ENCODE assay signal across 20 cellular contexts in the genomic region with DNA sequence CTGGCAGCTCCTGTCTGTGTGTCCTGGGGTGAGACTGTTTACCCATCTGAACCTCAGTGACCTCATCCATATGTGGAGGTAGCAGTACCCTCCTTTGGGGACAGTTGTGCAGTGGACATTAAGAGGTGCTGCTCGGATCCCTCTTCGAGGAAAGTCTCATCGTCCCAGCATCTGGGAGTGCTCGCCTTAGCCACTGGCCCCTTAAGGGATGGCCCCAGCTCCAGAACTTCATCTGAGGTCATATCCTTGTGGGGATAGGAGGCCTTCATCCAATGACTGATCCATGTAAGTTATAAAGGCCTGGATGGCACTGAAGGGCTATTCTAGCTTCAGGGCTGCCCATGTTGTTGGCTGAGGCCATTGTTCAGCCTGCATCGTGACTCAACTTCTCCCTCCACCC.
"Had no signal": no experiment of that assay in that cellular context is flagged by ENCODE, and none has a peak within 500 bp of the region (broad histone marks: within the 10 kb centered on the region; RNA-seq: fewer than 3 reads in every experiment).

No MANE protein-coding gene starts in this region.

- FAIRE-seq: endometrium had no signal

- H3K27me3 ChIP-seq: brain microvascular endothelial cell, colonic mucosa, uterus had no signal

- DNase-seq: activated CD4-positive, alpha-beta memory T cell treated with anti-CD3 and anti-CD28 coated beads for 36 hours; activated CD4-positive, alpha-beta T cell treated with anti-CD3 and anti-CD28 coated beads for 4 hours; activated naive CD4-positive, alpha-beta T cell treated with anti-CD3 and anti-CD28 coated beads for 36 hours; activated T-cell treated with anti-CD3 and anti-CD28 coated beads for 4 hours; brain microvascular endothelial cell; erythroblast; gastrocnemius medialis; mesendoderm; nephron progenitor cell; occipital lobe; SK-N-SH; stimulated activated CD4-positive, alpha-beta T cell treated with anti-CD3 and anti-CD28 coated beads, Interleukin-15, amount 100 ng/mL, for 24 hours; stimulated activated CD4-positive, alpha-beta T cell treated with anti-CD3 and anti-CD28 coated beads, Interleukin-2, amount 100 ng/mL, for 48 hours; stimulated activated naive CD8-positive, alpha-beta T cell treated with anti-CD3 and anti-CD28 coated beads, Interleukin-15, amount 100 ng/mL, for 72 hours had no signal

- H3K9me3 ChIP-seq: colonic mucosa, gastrocnemius medialis, thoracic aorta, uterus had no signal

- H3K36me3 ChIP-seq: brain microvascular endothelial cell, colonic mucosa, gastrocnemius medialis, thoracic aorta, uterus had no signal

- H3K9me2 ChIP-seq: SK-N-SH had no signal

- ATAC-seq: stimulated activated naive CD8-positive, alpha-beta T cell treated with anti-CD3 and anti-CD28 coated beads, Interleukin-15, amount 100 ng/mL, for 72 hours; WTC11 had no signal

- H3K4me1 ChIP-seq: colonic mucosa, gastrocnemius medialis, uterus had no signal

- H3K4me3 ChIP-seq: colonic mucosa, gastrocnemius medialis, skin epidermis, thoracic aorta, uterus had no signal

- H3K27ac ChIP-seq: brain microvascular endothelial cell, colonic mucosa, skin epidermis, thoracic aorta had no signal

- H3K4me2 ChIP-seq: SK-N-SH had no signal
